In the genomic region with DNA sequence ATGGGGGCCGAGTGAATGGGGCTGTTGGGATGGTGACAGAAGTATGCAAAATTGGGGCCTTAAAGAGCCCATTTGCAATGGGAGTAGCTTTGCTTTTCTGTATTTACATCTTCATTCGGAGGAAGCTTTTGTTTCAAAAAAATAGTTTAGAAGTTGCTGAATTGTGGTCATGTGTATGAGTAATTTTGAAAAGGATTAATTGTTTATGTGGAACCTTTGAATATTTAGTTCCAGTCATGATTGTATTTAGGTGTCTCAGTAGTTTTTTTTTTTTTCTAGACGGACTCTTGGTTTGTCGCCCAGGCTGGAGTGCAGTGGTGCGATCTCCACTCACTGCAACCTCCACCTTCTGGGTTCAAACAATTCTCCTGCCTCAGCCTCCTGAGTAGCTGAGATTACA, we compare ENCODE assay signal across 29 cellular contexts. TPM values are rescaled to one million over a fixed set of nuclear protein-coding genes. Genes with fewer than 3 reads are reported as not detected.
DNase-seq lines count a peak whose midpoint lies in the region; ATAC-seq, FAIRE-seq and TF ChIP-seq lines count a peak whose summit lies in the region.
"Had no signal": no experiment of that assay in that cellular context is flagged by ENCODE, and none has a peak within 500 bp of the region (broad histone marks: within the 10 kb centered on the region; RNA-seq: fewer than 3 reads in every experiment).

No MANE protein-coding gene starts in this region.

- H3K9me3 ChIP-seq in GM12878 (replicated peaks; ENCODE audit: control insufficient read depth, insufficient read depth, low read length), result no peaks in the 10 kb centered on the region; the same call in 1 of the 3 replicates
- H3K9me3 ChIP-seq: BE2C, gastroesophageal sphincter, left lung, ovary, Peyer's patch, thyroid gland had no signal

- ATAC-seq in activated T-cell treated with anti-CD3 and anti-CD28 coated beads, Interleukin-2, amount 50 U/mL, for 72 hours (replicated peaks in 1 of 2), result no peak
- ATAC-seq in HG02870 (IDR thresholded peaks at IDR 0.05; ENCODE audit: unreplicated experiment) (peak; percentile 64), GM12878 (peak; percentile 17)
- ATAC-seq in natural killer cell treated with Interleukin-12 subunit alpha and Interleukin-12 subunit beta and Interleukin-15 and Interleukin-18, amount 100 ng/mL, for 72 hours, result no peak
- ATAC-seq: gastroesophageal sphincter, left lung had no signal

- H3K9ac ChIP-seq in GM12878 (ENCODE audit: control insufficient read depth, insufficient read depth, low read length), result no peak overlapping the region

- H3K27me3 Mint-ChIP-seq in activated T-cell treated with anti-CD3 and anti-CD28 coated beads, Interleukin-2, amount 50 U/mL, for 72 hours (ENCODE audit: low read depth), result no peaks in the 10 kb centered on the region
- H3K27me3 Mint-ChIP-seq in natural killer cell treated with Interleukin-12 subunit alpha and Interleukin-12 subunit beta and Interleukin-15 and Interleukin-18, amount 100 ng/mL, for 72 hours, result no peaks in the 10 kb centered on the region
- H3K27me3 Mint-ChIP-seq: stimulated activated naive CD8-positive, alpha-beta T cell treated with anti-CD3 and anti-CD28 coated beads, Interleukin-15, Interleukin-2, amounts not matched to agents 100 ng/mL and 50 ng/mL, for 24 hours had no signal

- peaks cover 67% of the 10 kb centered on the region for H3K4me1 Mint-ChIP-seq in activated T-cell treated with anti-CD3 and anti-CD28 coated beads, Interleukin-2, amount 50 U/mL, for 72 hours (ENCODE audit: low read depth)
- H3K4me1 Mint-ChIP-seq in natural killer cell treated with Interleukin-12 subunit alpha and Interleukin-12 subunit beta and Interleukin-15 and Interleukin-18, amount 100 ng/mL, for 72 hours (ENCODE audit: low read depth in 2 of 2), result peaks cover 59% of the 10 kb centered on the region in 2 donors

- FAIRE-seq in GM12878 (lab: Jason Lieb, UNC), result no peak
- FAIRE-seq: endometrium had no signal

- no peak for DNase-seq in activated T-cell treated with anti-CD3 and anti-CD28 coated beads, Interleukin-2, amount 50 U/mL, for 72 hours
- DNase-seq in activated T-cell treated with anti-CD3 and anti-CD28 coated beads, Interleukin-2, amount 50 U/mL, for 48 hours, result no peak
- no peak for DNase-seq in GM12878 (ENCODE audit: low read depth, low spot score)
- DNase-seq in natural killer cell treated with Interleukin-12 subunit alpha and Interleukin-12 subunit beta and Interleukin-15 and Interleukin-18, amount 100 ng/mL, for 72 hours (ENCODE audit: low spot score), result no peak
- DNase-seq in NCI-H2227 treated with DMSO at 0.1 percent for 48 hours (lab: John Stamatoyannopoulos, UW), result no peak
- no peak for DNase-seq in SW 1271 (lab: John Stamatoyannopoulos, UW)
- no peak for DNase-seq in HCEC 1CT
- DNase-seq: activated CD8-positive, alpha-beta memory T cell treated with anti-CD3 and anti-CD28 coated beads, Interleukin-2, amount 50 U/mL, for 4 hours; activated gamma-delta T cell; amygdala; BE2C; DMS53; HFFc6; Karpas-422; midbrain; NCI-H2171 treated with DMSO at 0.1 percent for 48 hours; NCI-H524 treated with DMSO at 0.1 percent for 48 hours; ovary; Peyer's patch; retina; stimulated activated CD4-positive, alpha-beta T cell treated with anti-CD3 and anti-CD28 coated beads, Interleukin-4, amount 100 ng/mL, for 4 hours; thyroid gland had no signal

- peak overlapping the region in 1 of 2 donors; percentile 61 for H3K4me3 Mint-ChIP-seq in activated T-cell treated with anti-CD3 and anti-CD28 coated beads, Interleukin-2, amount 50 U/mL, for 72 hours
- peak overlapping the region; percentile 6 for H3K4me3 Mint-ChIP-seq in natural killer cell treated with Interleukin-12 subunit alpha and Interleukin-12 subunit beta and Interleukin-15 and Interleukin-18, amount 100 ng/mL, for 72 hours
- H3K4me3 Mint-ChIP-seq: HFFc6; nephron; stimulated activated naive CD8-positive, alpha-beta T cell treated with anti-CD3 and anti-CD28 coated beads, Interleukin-15, Interleukin-2, amounts not matched to agents 100 ng/mL and 50 ng/mL, for 24 hours had no signal

- H3K36me3 ChIP-seq in GM12878 (ENCODE audit: control insufficient read depth in 2 of 2, insufficient read depth in 2 of 2, low read length in 1 of 2), result peaks cover 5 to 24% of the 10 kb centered on the region in 2 experiments
- H3K36me3 ChIP-seq: ovary had no signal

- no peak for TF ChIP-seq RAD21 in GM12878 (IDR thresholded peaks at IDR 0.05; ENCODE audit: insufficient read depth, low read depth, low read length)

- H3K79me2 ChIP-seq in GM12878 (ENCODE audit: control insufficient read depth, insufficient read depth, low read length), result peaks cover 51% of the 10 kb centered on the region

- H4K20me1 ChIP-seq in GM12878 (ENCODE audit: control insufficient read depth, insufficient read depth), result 0 out of 2 replicates have a peak, but pooled peaks cover 2% of the 10 kb centered on the region

- TF ChIP-seq EP300 in GM12878 (IDR thresholded peaks at IDR 0.05; ENCODE audit: borderline replicate concordance in 1 of 2, control insufficient read depth in 1 of 2, low read depth in 2 of 2, low read length in 2 of 2), result no peak

- no peak overlapping the region for H3K27ac ChIP-seq in GM12878 (ENCODE audit: control insufficient read depth, insufficient read depth)
- H3K27ac ChIP-seq: coronary artery, gastroesophageal sphincter, left lung, ovary, Peyer's patch, thyroid gland had no signal

- no peak overlapping the region for H3K4me2 ChIP-seq in GM12878 (ENCODE audit: control insufficient read depth, insufficient read depth)

- in situ Hi-C loops in GM12878 (cut with MboI), result no loop called here

- CTCF ChIA-PET in GM12878 (lab: Yijun Ruan, JAX), result interaction anchor here (0.6 to 2.5 kb wide), 2 partner anchors 9 to 83 kb away, joined by 3 to 11 read pairs; no protein-coding TSS in a partner anchor

- H2AFZ ChIP-seq in GM12878 (ENCODE audit: control insufficient read depth, low read depth, low read length), result no peak overlapping the region

- no peak for TF ChIP-seq POLR2A in GM12878 (IDR thresholded peaks at IDR 0.05; ENCODE audit: low read depth, low read length)

- no peak overlapping the region for H3K4me3 ChIP-seq in GM12878
- H3K4me3 ChIP-seq: coronary artery, gastroesophageal sphincter, left lung, ovary, Peyer's patch, thyroid gland had no signal

- RAD21 ChIA-PET in GM12878 (lab: Charles Lee; ENCODE audit: unreplicated experiment), result interaction anchor here (0.9 kb wide), 1 partner anchor 43 kb away, joined by 3 read pairs; no protein-coding TSS in a partner anchor

- WGBS in GM12878 (ENCODE audit: insufficient coverage, insufficient replicate concordance, low lambda C conversion rate, missing lambda C conversion rate), result 69% methylated on average over 5 of the region's 5 CpGs

- BruUV-seq in GM12878 (replicated peaks; lab: Mats Ljungman, UMichigan), result no TSS peak

- H3K9me3 Mint-ChIP-seq in activated T-cell treated with anti-CD3 and anti-CD28 coated beads, Interleukin-2, amount 50 U/mL, for 72 hours, result peaks cover 2 to 4% of the 10 kb centered on the region in 2 donors
- H3K9me3 Mint-ChIP-seq in natural killer cell treated with Interleukin-12 subunit alpha and Interleukin-12 subunit beta and Interleukin-15 and Interleukin-18, amount 100 ng/mL, for 72 hours, result peaks cover 2% of the 10 kb centered on the region

- no peak for TF ChIP-seq CTCF in GM12878 (IDR thresholded peaks at IDR 0.05 in 2 of 3, conservative IDR thresholded peaks at IDR 0.05 in 1 of 3; ENCODE audit: control insufficient read depth in 2 of 3, extremely low read depth in 1 of 3, insufficient read depth in 1 of 3, low read depth in 3 of 3, low read length in 3 of 3)

- POLR2A ChIA-PET in GM12878 (lab: Charles Lee), result interaction anchor here (0.7 kb wide), 1 partner anchor 24 kb away, joined by 3 read pairs; no protein-coding TSS in a partner anchor

- peaks cover 13% of the 10 kb centered on the region for H3K4me1 ChIP-seq in GM12878 (ENCODE audit: control insufficient read depth, insufficient read depth, low read length)
- H3K4me1 ChIP-seq: Peyer's patch, thyroid gland had no signal

- H3K27ac Mint-ChIP-seq in activated T-cell treated with anti-CD3 and anti-CD28 coated beads, Interleukin-2, amount 50 U/mL, for 72 hours, result peak overlapping the region; percentile 82
- H3K27ac Mint-ChIP-seq in natural killer cell treated with Interleukin-12 subunit alpha and Interleukin-12 subunit beta and Interleukin-15 and Interleukin-18, amount 100 ng/mL, for 72 hours, result peak overlapping the region; percentile 12 to 72
- H3K27ac Mint-ChIP-seq: HFFc6, nephron had no signal

- H3K27me3 ChIP-seq in GM12878 (replicated peaks in 1 of 2; ENCODE audit: control insufficient read depth in 2 of 2, insufficient read depth in 2 of 2, low read length in 1 of 2), result no peaks in the 10 kb centered on the region
- H3K27me3 ChIP-seq: BE2C, gastroesophageal sphincter, left lung, ovary, Peyer's patch, thyroid gland had no signal

- peaks cover 11 to 43% of the 10 kb centered on the region in 2 donors for H3K36me3 Mint-ChIP-seq in activated T-cell treated with anti-CD3 and anti-CD28 coated beads, Interleukin-2, amount 50 U/mL, for 72 hours (ENCODE audit: insufficient read depth in 2 of 2)
- H3K36me3 Mint-ChIP-seq in natural killer cell treated with Interleukin-12 subunit alpha and Interleukin-12 subunit beta and Interleukin-15 and Interleukin-18, amount 100 ng/mL, for 72 hours, result peaks cover 30% of the 10 kb centered on the region

- intact Hi-C loops in GM12878 (cut with micrococcal nuclease; ENCODE audit: unreplicated experiment), result loop anchor here (5.0 kb wide), 1 partner anchor 34 kb away; no protein-coding TSS in a partner anchor

- SMC1A ChIA-PET in GM12878 (lab: Charles Lee; ENCODE audit: uncharacterized antibody, unreplicated experiment), result interaction anchor here (0.9 to 1.7 kb wide), 5 partner anchors 10 to 83 kb away, joined by 3 to 6 read pairs (median 4); no protein-coding TSS in a partner anchor

RNA-seq across cellular contexts. Expression of gene RBM33, which starts 37.2 kb away (rescaled TPM):
- total RNA-seq in activated T-cell treated with anti-CD3 and anti-CD28 coated beads, Interleukin-2, amount 50 U/mL, for 72 hours, result 100 to 1,000 TPM in 1 of 2 donors, 10 to 100 TPM in 1; 93.1 to 104 TPM
- 246 and 254 TPM in 2 replicates for total RNA-seq in GM12878 (2013; cell fraction: nucleolus; rRNA removed)
- 24.6 and 27.2 TPM in 2 replicates for total RNA-seq in GM12878 (2014; rRNA removed)
- 22.2 and 23.6 TPM in 2 replicates for total RNA-seq in GM12878 (2014; rRNA removed; fragmentation: Illumina TruSeq; extraction: Trizol)
- 62.0 and 67.2 TPM in 2 replicates for total RNA-seq in GM12878 (2021)
- polyA plus RNA-seq in GM12878 (2011; ENCODE audit: low read depth), result 21.1 TPM
- polyA plus RNA-seq in GM12878 (2011; rRNA removed), result 17.4 and 22.6 TPM in 2 replicates
- polyA plus RNA-seq in GM12878 (2011; cell fraction: cytosol; rRNA removed), result 12.2 and 15.6 TPM in 2 replicates
- polyA plus RNA-seq in GM12878 (2011; cell fraction: nucleus; rRNA removed), result 85.8 and 102 TPM in 2 replicates
- polyA plus RNA-seq in GM12878 (2012), result 30.2 and 32.3 TPM in 2 replicates
- polyA plus RNA-seq in GM12878 (2014; fragmentation: Illumina TruSeq; extraction: Trizol), result 21.9 and 26.1 TPM in 2 replicates
- 1 to 10 TPM; 4.7 to 5.6 TPM for polyA plus RNA-seq in GM12878 (2014; fragmentation: Nextera tagmentation; extraction: Ambion mirVana)
- 25.1 and 32.9 TPM in 2 replicates for polyA plus RNA-seq in GM12878 (2014; rRNA removed)
- polyA plus RNA-seq in GM12878 (2016; fragmentation: Nextera tagmentation; extraction: Ambion mirVana), result 10 to 100 TPM; 55.5 to 60.3 TPM
- 22.2 and 30.2 TPM in 2 replicates for polyA minus RNA-seq in GM12878 (2011; rRNA and poly(A)+ RNA removed)
- 16.7 and 18.6 TPM in 2 replicates for polyA minus RNA-seq in GM12878 (2011; cell fraction: cytosol; rRNA and poly(A)+ RNA removed)
- 45.2 and 78.7 TPM in 2 replicates for polyA minus RNA-seq in GM12878 (2011; cell fraction: nucleus; rRNA and poly(A)+ RNA removed)
- total RNA-seq in natural killer cell treated with Interleukin-12 subunit alpha and Interleukin-12 subunit beta and Interleukin-15 and Interleukin-18, amount 100 ng/mL, for 72 hours, result 100 to 1,000 TPM in 1 of 2 donors, 10 to 100 TPM in 1; 82.3 to 128 TPM

Comparison
In these comparisons a context has a peak if more than half of its experiments do, and no peak if none do; other contexts are left out.
1. ATAC-seq: peak in HG02870 (single experiment) and GM12878 (single experiment); none in activated T-cell treated with anti-CD3 and anti-CD28 coated beads, Interleukin-2, amount 50 U/mL, for 72 hours (0 of 2) and natural killer cell treated with Interleukin-12 subunit alpha and Interleukin-12 subunit beta and Interleukin-15 and Interleukin-18, amount 100 ng/mL, for 72 hours (0 of 2).